Comparison of ENCODE assay signal across 8 cellular contexts in the genomic region with DNA sequence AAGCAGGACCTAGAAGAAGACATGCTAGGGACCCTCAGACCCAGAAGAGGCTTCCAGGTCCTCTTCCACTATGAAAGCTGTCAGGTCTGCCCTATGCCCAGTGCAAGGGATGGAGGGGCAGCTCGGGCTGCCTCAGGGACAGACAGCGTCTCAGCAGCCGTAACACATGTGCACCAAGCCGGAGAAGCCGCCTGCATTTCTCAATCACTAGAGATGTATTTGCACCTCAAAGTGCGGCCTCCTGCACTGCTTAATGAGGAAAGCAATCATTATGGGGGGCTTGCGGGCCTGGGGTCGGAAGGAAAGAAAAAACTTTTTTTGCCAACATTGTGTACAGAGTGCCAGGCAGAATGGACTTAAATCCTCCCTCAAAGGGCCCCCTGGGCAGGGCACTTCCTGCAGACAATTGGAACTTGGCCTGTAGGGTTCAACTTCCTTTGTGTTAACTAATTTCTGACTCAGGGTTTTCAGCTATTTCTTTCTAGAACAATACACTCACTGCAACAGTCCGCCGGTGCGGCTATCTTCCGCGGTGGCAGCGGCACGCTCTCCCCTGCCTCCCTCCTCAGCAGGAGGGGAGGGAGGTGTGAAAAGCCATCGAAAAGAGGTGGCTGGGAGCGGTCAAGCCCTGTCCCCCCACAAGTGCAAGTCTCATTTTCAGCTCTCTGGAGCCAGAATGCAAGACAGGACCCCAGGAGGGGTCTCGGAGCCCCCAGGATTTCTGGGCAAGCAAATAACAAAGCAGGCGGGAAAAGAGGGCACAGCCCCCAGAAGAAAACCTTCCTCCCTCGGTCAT.
DNase-seq lines count a peak whose midpoint lies in the region; ATAC-seq and TF ChIP-seq lines count a peak whose summit lies in the region.

No MANE protein-coding gene starts in this region.

- no peaks in the 10 kb centered on the region for H3K79me2 ChIP-seq in OCI-LY7 (ENCODE audit: insufficient read depth, low read depth, low read length)

- TF ChIP-seq POLR2A in lower leg skin (IDR thresholded peaks at IDR 0.05), result no peak

- peak overlapping the region; percentile 60 for H3K4me3 ChIP-seq in choroid plexus epithelial cell (ENCODE audit: low read depth, low read length)
- peak overlapping the region; percentile 1 for H3K4me3 ChIP-seq in lower leg skin (ENCODE audit: low read depth, poor library complexity, severe bottlenecking)
- peak overlapping the region; percentile 71 to 73 for H3K4me3 ChIP-seq in stomach smooth muscle (ENCODE audit: low read length in 2 of 2)
- no peak overlapping the region for H3K4me3 ChIP-seq in OCI-LY7 (ENCODE audit: low read depth, low read length, poor library complexity, severe bottlenecking)

- peak overlapping the region in 1 of 2 donors; percentile 48 for H3K9ac ChIP-seq in stomach smooth muscle (ENCODE audit: low read length in 2 of 2)

- in situ Hi-C loops in KBM-7 (cut with MboI; ENCODE audit: low pct_unique_long_range_greater_than_20kb, low sequenced_read_pairs), result no loop called here

- H3K27ac ChIP-seq in stomach smooth muscle (ENCODE audit: low read length) (peak overlapping the region; percentile 18), OCI-LY7 (ENCODE audit: low read depth, low read length, poor library complexity, severe bottlenecking) (no peak overlapping the region)

- no TSS peak for BruUV-seq in OCI-LY7 (replicated peaks; lab: Mats Ljungman, UMichigan)

- DNase-seq in KBM-7 (peak; percentile 10), choroid plexus epithelial cell (ENCODE audit: low read depth) (peak; percentile 33), lower leg skin (ENCODE audit: low spot score in 2 of 2) (peak in 1 of 2 donors; percentile 23), OCI-LY7 (ENCODE audit: low spot score) (no peak), activated T-cell treated with anti-CD3 and anti-CD28 coated beads for 4 hours (no peak)

- H3K36me3 ChIP-seq in stomach smooth muscle (ENCODE audit: control insufficient read depth in 2 of 2, insufficient read depth in 2 of 2, low read length in 2 of 2) (no peaks in the 10 kb centered on the region), OCI-LY7 (ENCODE audit: insufficient read depth, low read length) (no peaks in the 10 kb centered on the region)

- POLR2A ChIA-PET in OCI-LY7 (lab: Charles Lee), result no interaction called here

- 44% methylated on average over 20 of the region's 20 CpGs for WGBS in lower leg skin, 2 donors

- H4K20me1 ChIP-seq in OCI-LY7 (ENCODE audit: insufficient read depth, low read length), result no peaks in the 10 kb centered on the region

- TF ChIP-seq CTCF in choroid plexus epithelial cell (conservative IDR thresholded peaks at IDR 0.05; ENCODE audit: low read depth, low read length) (no peak), lower leg skin (IDR thresholded peaks at IDR 0.05) (no peak), OCI-LY7 (conservative IDR thresholded peaks at IDR 0.05; ENCODE audit: low read length) (no peak)

- H3K9me3 ChIP-seq in stomach smooth muscle (ENCODE audit: control insufficient read depth in 2 of 2, low read length in 2 of 2), result no peaks in the 10 kb centered on the region
- no peaks in the 10 kb centered on the region for H3K9me3 ChIP-seq in OCI-LY7 (ENCODE audit: low read length)

- intact Hi-C loops in lower leg skin (cut with DNase I; ENCODE audit: low total_unique reads), result no loop called here
- intact Hi-C loops in OCI-LY7 (cut with micrococcal nuclease; ENCODE audit: unreplicated experiment), result no loop called here

- H3K27me3 ChIP-seq in stomach smooth muscle (ENCODE audit: control insufficient read depth in 1 of 2, insufficient read depth in 2 of 2, low read length in 2 of 2), result peaks cover 0 to 2% of the 10 kb centered on the region in 2 donors

- ATAC-seq in HG02763 (IDR thresholded peaks at IDR 0.05; ENCODE audit: unreplicated experiment), result no peak
- ATAC-seq in HG02885 (IDR thresholded peaks at IDR 0.05; ENCODE audit: poor library complexity, unreplicated experiment), result no peak

- H3K4me1 ChIP-seq in stomach smooth muscle (ENCODE audit: control insufficient read depth, insufficient read depth, low read length), result peaks cover 19% of the 10 kb centered on the region
- H3K4me1 ChIP-seq in OCI-LY7 (ENCODE audit: insufficient read depth, low read length, poor library complexity, severe bottlenecking), result no peaks in the 10 kb centered on the region

- H3K9me2 ChIP-seq in OCI-LY7 (ENCODE audit: insufficient read depth, low read length), result no peaks in the 10 kb centered on the region

- H3K4me2 ChIP-seq in OCI-LY7 (ENCODE audit: low read length), result no peak overlapping the region

- no peak overlapping the region for H2AFZ ChIP-seq in OCI-LY7 (ENCODE audit: low read length)

- CTCF ChIA-PET in OCI-LY7 (lab: Charles Lee; ENCODE audit: unreplicated experiment), result no interaction called here

Comparison
In these comparisons a context has a peak if more than half of its experiments do, and no peak if none do; other contexts are left out.
1. DNase-seq: peak in KBM-7 (single experiment) and choroid plexus epithelial cell (single experiment); none in OCI-LY7 (single experiment) and activated T-cell treated with anti-CD3 and anti-CD28 coated beads for 4 hours (single experiment).